Comparison of ENCODE assay signal across 15 cellular contexts in the genomic region with DNA sequence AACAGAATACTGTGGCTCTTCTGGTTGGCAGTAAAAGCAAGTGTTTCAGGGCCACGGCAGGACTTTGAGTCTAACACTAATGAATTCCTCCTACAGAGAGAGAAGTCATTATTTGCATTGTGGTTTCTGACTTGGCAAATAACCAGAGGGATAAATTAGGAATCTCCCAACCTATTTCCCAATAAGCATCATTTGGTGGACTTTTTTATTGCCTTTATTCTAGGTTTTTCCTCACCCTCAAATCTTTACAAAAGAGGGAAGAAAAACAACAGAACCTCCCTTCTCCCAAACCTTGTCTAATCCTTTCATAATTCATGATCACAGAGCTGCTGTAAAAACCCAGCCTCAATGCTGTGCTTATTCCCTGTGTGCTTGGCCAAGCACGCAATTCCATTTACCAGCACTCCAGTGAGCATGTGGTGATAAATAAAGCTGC.
DNase-seq lines count a peak whose midpoint lies in the region; ATAC-seq and TF ChIP-seq lines count a peak whose summit lies in the region.
"Had no signal": no experiment of that assay in that cellular context is flagged by ENCODE, and none has a peak within 500 bp of the region (broad histone marks: within the 10 kb centered on the region; RNA-seq: fewer than 3 reads in every experiment).

No MANE protein-coding gene starts in this region.

- H3K4me3 Mint-ChIP-seq in brain = peak overlapping the region in 4 of 5 experiments; percentile 0 to 74 (median 38)
- peak overlapping the region; percentile 50 for H3K4me3 Mint-ChIP-seq in nephron progenitor cell
- H3K4me3 Mint-ChIP-seq: T-helper 1 cell treated with Interleukin-12 subunit alpha and Interleukin-12 subunit beta and Interleukin-4 antibody, amounts not matched to agents 30 μg/mL and 1 μg/mL, for 36 hours had no signal

- H3K27ac Mint-ChIP-seq in brain = peak overlapping the region; percentile 43 to 94 (median 87)
- peak overlapping the region; percentile 98 for H3K27ac Mint-ChIP-seq in nephron progenitor cell
- H3K27ac Mint-ChIP-seq: T-helper 1 cell treated with Interleukin-12 subunit alpha and Interleukin-12 subunit beta and Interleukin-4 antibody, amounts not matched to agents 30 μg/mL and 1 μg/mL, for 36 hours had no signal

- DNase-seq in DMS 273 (lab: John Stamatoyannopoulos, UW; ENCODE audit: unreplicated experiment) (peak; percentile 90), NCI-H1694 (lab: John Stamatoyannopoulos, UW) (peak; percentile 92), nephron progenitor cell (peak; percentile 46), NCI-H2029 treated with DMSO at 0.1 percent for 48 hours (lab: John Stamatoyannopoulos, UW) (no peak)
- no peak for DNase-seq in stimulated activated naive CD4-positive, alpha-beta T cell treated with Interleukin-2 at 50 U/mL for 16 hours (lab: John Stamatoyannopoulos, UW)
- no peak for DNase-seq in stimulated activated CD4-positive, alpha-beta T cell treated with anti-CD3 and anti-CD28 coated beads, Interleukin-1b, Interleukin-23, amount 100 ng/mL, for 48 hours
- DNase-seq: activated CD4-positive, alpha-beta T cell treated with anti-CD3 and anti-CD28 coated beads, Interleukin-2, amount 50 U/mL, for 4 hours; activated naive CD4-positive, alpha-beta T cell; MV-4-11; OCI-M1; stimulated activated CD4-positive, alpha-beta T cell treated with anti-CD3 and anti-CD28 coated beads, Interleukin-4, amount 100 ng/mL, for 1 hour; stimulated activated naive CD4-positive, alpha-beta T cell had no signal

- H3K36me3 Mint-ChIP-seq in brain = no peaks in the 10 kb centered on the region
- no peaks in the 10 kb centered on the region for H3K36me3 Mint-ChIP-seq in nephron progenitor cell (ENCODE audit: low read depth)

- H3K27me3 Mint-ChIP-seq in brain (peaks cover 3% of the 10 kb centered on the region), nephron progenitor cell (ENCODE audit: low read depth, poor library complexity) (peaks cover 4% of the 10 kb centered on the region)

- H3K4me1 Mint-ChIP-seq in brain (peaks cover 23% of the 10 kb centered on the region), nephron progenitor cell (peaks cover 63% of the 10 kb centered on the region)

- TF ChIP-seq CTCF in brain (conservative IDR thresholded peaks at IDR 0.05) (no peak), nephron progenitor cell (IDR thresholded peaks at IDR 0.05) (no peak)

- H3K9me3 Mint-ChIP-seq in brain (peaks cover 0 to 5% (median 0%) of the 10 kb centered on the region in 5 experiments), nephron progenitor cell (no peaks in the 10 kb centered on the region)
- H3K9me3 Mint-ChIP-seq: T-helper 1 cell treated with Interleukin-12 subunit alpha and Interleukin-12 subunit beta and Interleukin-4 antibody, amounts not matched to agents 30 μg/mL and 1 μg/mL, for 36 hours had no signal

- ATAC-seq in HG03045 (IDR thresholded peaks at IDR 0.05; ENCODE audit: unreplicated experiment) = no peak

Comparison
In these comparisons a context has a peak if more than half of its experiments do, and no peak if none do; other contexts are left out.
1. DNase-seq: peak in DMS 273 (single experiment), NCI-H1694 (single experiment) and nephron progenitor cell (single experiment); none in stimulated activated naive CD4-positive, alpha-beta T cell treated with Interleukin-2 at 50 U/mL for 16 hours (single experiment), stimulated activated CD4-positive, alpha-beta T cell treated with anti-CD3 and anti-CD28 coated beads, Interleukin-1b, Interleukin-23, amount 100 ng/mL, for 48 hours (single experiment) and NCI-H2029 treated with DMSO at 0.1 percent for 48 hours (single experiment).